Comparison of ENCODE assay signal across 1 cellular context in genomic region chr16:86597126-86597879, GRCh38.
TF ChIP-seq lines count a peak whose summit lies in the region.

No MANE protein-coding gene starts in this region.

TF ChIP-seq in SK-N-SH, 30 proteins besides CTCF, POLR2A, EP300 and RAD21 (continued from another document):
- TF ChIP-seq REST (IDR thresholded peaks at IDR 0.05; ENCODE audit: low read depth, low read length) (no peak), YY1 (IDR thresholded peaks at IDR 0.05; ENCODE audit: low read depth) (no peak), USF1 (IDR thresholded peaks at IDR 0.05; ENCODE audit: borderline replicate concordance, low read depth) (no peak), FOSL2 (IDR thresholded peaks at IDR 0.05; ENCODE audit: borderline replicate concordance, low read depth) (no peak), FOXM1 (IDR thresholded peaks at IDR 0.05; ENCODE audit: low read depth) (no peak), RFX5 (IDR thresholded peaks at IDR 0.05; ENCODE audit: low read length) (no peak), RXRA (IDR thresholded peaks at IDR 0.05; ENCODE audit: borderline replicate concordance, low read depth) (no peak), FOXJ3 (CRISPR knock-in tag; IDR thresholded peaks at IDR 0.05) (no peak), SIN3A (IDR thresholded peaks at IDR 0.05; ENCODE audit: borderline replicate concordance, low read depth, low read length) (no peak)
